Comparison of ENCODE assay signal across 1 cellular context in genomic region chr22:38937541-38937940, GRCh38.
A peak's percentile ranks its signal among the peaks of the same experiment; 100 is the strongest.
TF ChIP-seq lines count a peak whose summit lies in the region.

No MANE protein-coding gene starts in this region.

TF ChIP-seq in K562, 482 proteins besides CTCF, POLR2A, EP300 and RAD21:
- peak; percentile 72 for TF ChIP-seq EGR1 (conservative IDR thresholded peaks at IDR 0.05)
- TF ChIP-seq ILK (tag; IDR thresholded peaks at IDR 0.05; ENCODE audit: borderline replicate concordance, low read depth) = no peak
- peak in 1 of 2 experiments; percentile 72; a peak in 1 of 4 replicates for TF ChIP-seq KDM1A (IDR thresholded peaks at IDR 0.05)
- TF ChIP-seq, protein P1, sequence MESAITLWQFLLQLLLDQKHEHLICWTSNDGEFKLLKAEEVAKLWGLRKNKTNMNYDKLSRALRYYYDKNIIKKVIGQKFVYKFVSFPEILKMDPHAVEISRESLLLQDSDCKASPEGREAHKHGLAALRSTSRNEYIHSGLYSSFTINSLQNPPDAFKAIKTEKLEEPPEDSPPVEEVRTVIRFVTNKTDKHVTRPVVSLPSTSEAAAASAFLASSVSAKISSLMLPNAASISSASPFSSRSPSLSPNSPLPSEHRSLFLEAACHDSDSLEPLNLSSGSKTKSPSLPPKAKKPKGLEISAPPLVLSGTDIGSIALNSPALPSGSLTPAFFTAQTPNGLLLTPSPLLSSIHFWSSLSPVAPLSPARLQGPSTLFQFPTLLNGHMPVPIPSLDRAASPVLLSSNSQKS (CRISPR knock-in tag; IDR thresholded peaks at IDR 0.05) = no peak
- TF ChIP-seq, protein P2, sequence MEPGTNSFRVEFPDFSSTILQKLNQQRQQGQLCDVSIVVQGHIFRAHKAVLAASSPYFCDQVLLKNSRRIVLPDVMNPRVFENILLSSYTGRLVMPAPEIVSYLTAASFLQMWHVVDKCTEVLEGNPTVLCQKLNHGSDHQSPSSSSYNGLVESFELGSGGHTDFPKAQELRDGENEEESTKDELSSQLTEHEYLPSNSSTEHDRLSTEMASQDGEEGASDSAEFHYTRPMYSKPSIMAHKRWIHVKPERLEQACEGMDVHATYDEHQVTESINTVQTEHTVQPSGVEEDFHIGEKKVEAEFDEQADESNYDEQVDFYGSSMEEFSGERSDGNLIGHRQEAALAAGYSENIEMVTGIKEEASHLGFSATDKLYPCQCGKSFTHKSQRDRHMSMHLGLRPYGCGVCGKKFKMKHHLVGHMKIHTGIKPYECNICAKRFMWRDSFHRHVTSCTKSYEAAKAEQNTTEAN (CRISPR knock-in tag; IDR thresholded peaks at IDR 0.05) = peak; percentile 95
- TF ChIP-seq CAMTA2 (CRISPR knock-in tag; conservative IDR thresholded peaks at IDR 0.05) = no peak
- TF ChIP-seq CBX2 (IDR thresholded peaks at IDR 0.05; ENCODE audit: insufficient read depth, low read length, poor library complexity, severe bottlenecking) = no peak
